ENCODE assay signal across 21 cellular contexts in genomic region chr4:59223292-59223941, GRCh38.
"Had no signal": no experiment of that assay in that cellular context is flagged by ENCODE, and none has a peak within 500 bp of the region (broad histone marks: within the 10 kb centered on the region; RNA-seq: fewer than 3 reads in every experiment).

No MANE protein-coding gene starts in this region.

- DNase-seq: activated CD4-positive, alpha-beta T cell treated with anti-CD3 and anti-CD28 coated beads for 1 hour; activated CD4-positive, alpha-beta T cell treated with anti-CD3 and anti-CD28 coated beads, Interleukin-2, amount 50 U/mL, for 1 hour; activated T-cell treated with anti-CD3 and anti-CD28 coated beads, Interleukin-2, amount 50 U/mL, for 1 hour; aorta; head of caudate nucleus; islet precursor cell; left cardiac atrium; midbrain; ovary; stimulated activated CD4-positive, alpha-beta T cell treated with anti-CD3 and anti-CD28 coated beads, Interleukin-1b, Interleukin-23, amount 100 ng/mL, for 48 hours; stomach; transverse colon had no signal

- H3K4me3 ChIP-seq: gastroesophageal sphincter, ovary, prostate gland, right atrium auricular region, skin epidermis, stomach, suprapubic skin, transverse colon had no signal

- H3K27ac ChIP-seq: epithelial cell of prostate, gastroesophageal sphincter, ovary, prostate gland, right atrium auricular region, skin epidermis, stomach, suprapubic skin, transverse colon had no signal

- H3K27me3 ChIP-seq: gastroesophageal sphincter, ovary, right atrium auricular region, stomach, suprapubic skin, transverse colon had no signal

- H3K9me3 ChIP-seq: gastroesophageal sphincter, ovary, prostate gland, right atrium auricular region, stomach, suprapubic skin, transverse colon had no signal

- ATAC-seq: activated naive CD4-positive, alpha-beta T cell treated with anti-CD3 and anti-CD28 coated beads, Interleukin-2, amount 50 U/mL, for 72 hours; gastroesophageal sphincter; left cardiac atrium; natural killer cell treated with Interleukin-12 subunit alpha and Interleukin-12 subunit beta and Interleukin-15 and Interleukin-18, amount 100 ng/mL, for 72 hours; stimulated activated effector memory CD8-positive, alpha-beta T cell treated with anti-CD3 and anti-CD28 coated beads, Interleukin-12 subunit alpha, Interleukin-12 subunit beta, amount 100 ng/mL, for 72 hours had no signal

- H3K36me3 ChIP-seq: gastroesophageal sphincter, ovary, prostate gland, right atrium auricular region, stomach, suprapubic skin, transverse colon had no signal

- H3K4me1 ChIP-seq: gastroesophageal sphincter, prostate gland, right atrium auricular region, stomach, suprapubic skin, transverse colon had no signal
